29 cellular contexts compared by ENCODE assay signal in the genomic region with DNA sequence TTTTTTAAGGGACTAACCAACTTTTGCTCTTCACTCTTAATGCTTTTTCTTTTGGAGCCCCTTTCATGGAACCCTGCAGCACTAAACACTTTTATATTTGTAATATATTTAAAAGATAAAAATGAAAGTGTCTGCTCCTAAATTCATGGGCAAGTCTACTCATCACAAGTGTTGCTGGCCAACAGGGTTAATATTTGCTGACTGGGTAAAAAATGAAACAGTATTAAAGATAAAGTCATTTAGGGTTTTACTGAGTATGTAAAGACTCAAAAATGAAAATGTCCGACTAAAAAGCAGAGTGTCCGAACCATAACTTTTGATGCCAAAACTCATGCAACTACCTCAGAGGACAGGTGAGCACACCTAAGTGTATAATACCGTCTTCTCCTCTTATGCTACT. TPM values are rescaled to one million over a fixed set of nuclear protein-coding genes. Genes with fewer than 3 reads are reported as not detected.
DNase-seq lines count a peak whose midpoint lies in the region; ATAC-seq, FAIRE-seq and TF ChIP-seq lines count a peak whose summit lies in the region.
"Had no signal": no experiment of that assay in that cellular context is flagged by ENCODE, and none has a peak within 500 bp of the region (broad histone marks: within the 10 kb centered on the region; RNA-seq: fewer than 3 reads in every experiment).

No MANE protein-coding gene starts in this region.

- H2AFZ ChIP-seq in HepG2 (ENCODE audit: low read length) (no peak overlapping the region), K562 (ENCODE audit: low read depth, low read length) (no peak overlapping the region)

- TF ChIP-seq POLR2A in HepG2 (IDR thresholded peaks at IDR 0.05; ENCODE audit: insufficient read depth in 1 of 2, low read depth in 2 of 2, low read length in 2 of 2), result no peak
- no peak for TF ChIP-seq POLR2A in right lobe of liver (IDR thresholded peaks at IDR 0.05)
- no peak for TF ChIP-seq POLR2A in K562 (conservative IDR thresholded peaks at IDR 0.05)

- intact Hi-C loops in HepG2 (cut with micrococcal nuclease; ENCODE audit: unreplicated experiment) (no loop called here), right lobe of liver (cut with DNase I) (no loop called here), K562 (cut with micrococcal nuclease) (no loop called here)

- BruUV-seq in HepG2 (replicated peaks; lab: Mats Ljungman, UMichigan) (no TSS peak), K562 (replicated peaks; lab: Mats Ljungman, UMichigan) (no TSS peak)

- H3K36me3 ChIP-seq in HepG2 (replicated peaks in 1 of 2; ENCODE audit: control insufficient read depth in 1 of 2, insufficient read depth in 2 of 2, low read length in 2 of 2) (no peaks in the 10 kb centered on the region), right lobe of liver (no peaks in the 10 kb centered on the region), K562 (ENCODE audit: control insufficient read depth, insufficient read depth, low read length) (no peaks in the 10 kb centered on the region)
- H3K36me3 ChIP-seq: BE2C, BLaER1 had no signal

- DNase-seq in HepG2 (ENCODE audit: low spot score) (no peak), right lobe of liver (no peak), K562 (ENCODE audit: extremely low read depth in 1 of 4, low spot score in 3 of 4) (no peak), iPS-NIHi7 (ENCODE audit: extremely low spot score) (no peak)
- DNase-seq: ACHN; BE2C; C1 segment of cervical spinal cord; CD4-positive, alpha-beta memory T cell; CD4-positive, CD25-positive, alpha-beta regulatory T cell; CD8-positive, alpha-beta memory T cell; COR-L47; DMS 273 treated with DMSO at 0.1 percent for 48 hours; DMS153; DMS53; DMS79; DND-41; EL; GDM1 had no signal

- no peak for TF ChIP-seq RAD21 in HepG2 (CRISPR knock-in tag; IDR thresholded peaks at IDR 0.05)
- TF ChIP-seq RAD21 in K562 (CRISPR knock-in tag; conservative IDR thresholded peaks at IDR 0.05 in 1 of 2, IDR thresholded peaks at IDR 0.05 in 1 of 2), result no peak

- no peak for TF ChIP-seq CTCF in HepG2 (CRISPR knock-in tag; IDR thresholded peaks at IDR 0.05)
- no peak for TF ChIP-seq CTCF in right lobe of liver (IDR thresholded peaks at IDR 0.05)
- no peak for TF ChIP-seq CTCF in K562 (IDR thresholded peaks at IDR 0.05 in 2 of 3, conservative IDR thresholded peaks at IDR 0.05 in 1 of 3; ENCODE audit: insufficient read depth in 2 of 3, low read depth in 1 of 3, low read length in 3 of 3)

- H3K9ac ChIP-seq in HepG2 (ENCODE audit: insufficient read depth, low read depth, low read length), result no peak overlapping the region
- no peak overlapping the region for H3K9ac ChIP-seq in K562 (ENCODE audit: insufficient read depth in 1 of 2, low read depth in 2 of 2, low read length in 2 of 2)
- H3K9ac ChIP-seq: BLaER1 had no signal

- H4K20me1 ChIP-seq in HepG2 (ENCODE audit: insufficient read depth, low read length) (no peaks in the 10 kb centered on the region), K562 (replicated peaks; ENCODE audit: control insufficient read depth, insufficient read depth, low read length) (no peaks in the 10 kb centered on the region)
- H4K20me1 ChIP-seq: BLaER1 had no signal

- H3K27ac ChIP-seq in HepG2 (ENCODE audit: extremely low read length, insufficient read depth, low read length) (no peak overlapping the region), right lobe of liver (no peak overlapping the region), K562 (ENCODE audit: extremely low read depth, low read depth, low read length) (no peak overlapping the region)
- H3K27ac ChIP-seq: 22Rv1, BLaER1 had no signal

- POLR2A ChIA-PET in HepG2 (lab: Yijun Ruan, JAX) (no interaction called here), K562 (lab: Yijun Ruan, JAX) (no interaction called here)

- WGBS in HepG2 (ENCODE audit: low lambda C conversion rate), result 18% methylated on average over 3 of the region's 3 CpGs
- 62% methylated on average over 3 of the region's 3 CpGs for WGBS in right lobe of liver (ENCODE audit: insufficient coverage, low coverage, low lambda C conversion rate, missing lambda C conversion rate)
- 0% methylated on average over 3 of the region's 3 CpGs for WGBS in K562 (ENCODE audit: insufficient coverage, low coverage, missing lambda C conversion rate)

- H3K4me2 ChIP-seq in HepG2 (ENCODE audit: low read depth, low read length) (no peak overlapping the region), K562 (ENCODE audit: insufficient read depth, low read length) (no peak overlapping the region)
- H3K4me2 ChIP-seq: BLaER1 had no signal

- in situ Hi-C loops in HepG2 (cut with HindIII; ENCODE audit: extremely low pct_ligation_motif_present, low pct_unique_long_range_greater_than_20kb) (no loop called here), K562 (cut with MboI) (no loop called here)

- CTCF ChIA-PET in HepG2 (lab: Yijun Ruan, JAX; ENCODE audit: low intra/inter-chr PET ratio, low total read pairs) (no interaction called here), K562 (lab: Yijun Ruan, JAX; ENCODE audit: low intra/inter-chr PET ratio) (no interaction called here)

- TF ChIP-seq EP300 in HepG2 (IDR thresholded peaks at IDR 0.05; ENCODE audit: low read depth in 2 of 2, low read length in 2 of 2) (no peak), HepG2 (CRISPR knock-in tag; IDR thresholded peaks at IDR 0.05; ENCODE audit: borderline replicate concordance) (no peak), K562 (IDR thresholded peaks at IDR 0.05; ENCODE audit: low read length) (no peak)

- H3K4me3 ChIP-seq in HepG2 (replicated peaks in 1 of 3; ENCODE audit: insufficient read depth in 1 of 3, low read depth in 2 of 3, low read length in 3 of 3) (no peak overlapping the region), right lobe of liver (no peak overlapping the region), K562 (no peak overlapping the region)
- H3K4me3 ChIP-seq: BLaER1, GM12878 had no signal

- no peak for FAIRE-seq in HepG2 (lab: Jason Lieb, UNC)
- FAIRE-seq in K562 (lab: Jason Lieb, UNC), result no peak
- FAIRE-seq: GM12878, GM12892, GM18507 had no signal

- H3K9me1 ChIP-seq in K562 (ENCODE audit: control insufficient read depth, insufficient read depth, low read length), result no peaks in the 10 kb centered on the region

- H3K9me3 ChIP-seq in HepG2 (ENCODE audit: low read length) (peaks cover 10% of the 10 kb centered on the region), right lobe of liver (no peaks in the 10 kb centered on the region), K562 (replicated peaks; ENCODE audit: control insufficient read depth, insufficient read depth, low read depth, low read length) (peaks cover 3% of the 10 kb centered on the region; the same call in 1 of the 2 replicates)
- H3K9me3 ChIP-seq: BE2C had no signal

- H3K79me2 ChIP-seq in HepG2 (ENCODE audit: insufficient read depth, low read length) (no peaks in the 10 kb centered on the region), K562 (ENCODE audit: control insufficient read depth, insufficient read depth, low read length) (no peaks in the 10 kb centered on the region)

- no peaks in the 10 kb centered on the region for H3K4me1 ChIP-seq in HepG2 (ENCODE audit: insufficient read depth, low read length)
- H3K4me1 ChIP-seq in right lobe of liver, result no peaks in the 10 kb centered on the region
- H3K4me1 ChIP-seq in K562 (replicated peaks in 1 of 2; ENCODE audit: control insufficient read depth in 2 of 2, insufficient read depth in 2 of 2, low read length in 2 of 2), result no peaks in the 10 kb centered on the region
- H3K4me1 ChIP-seq: BE2C, BLaER1 had no signal

- H3K27me3 ChIP-seq in HepG2 (ENCODE audit: control insufficient read depth in 1 of 2, insufficient read depth in 2 of 2, low read length in 2 of 2), result no peaks in the 10 kb centered on the region; a peak in 1 of 5 replicates
- no peaks in the 10 kb centered on the region for H3K27me3 ChIP-seq in right lobe of liver
- no peaks in the 10 kb centered on the region for H3K27me3 ChIP-seq in K562 (ENCODE audit: control insufficient read depth in 2 of 2, insufficient read depth in 2 of 2, low read length in 2 of 2)
- H3K27me3 ChIP-seq: BE2C, BLaER1 had no signal

- ATAC-seq in HepG2 (no peak), right lobe of liver (no peak), K562 (no peak), GM21515 (IDR thresholded peaks at IDR 0.05; ENCODE audit: unreplicated experiment) (no peak)
- ATAC-seq: GM12878 had no signal

RNA-seq across cellular contexts. Expression of gene MOBP, which starts 54.0 kb away (rescaled TPM):
- total RNA-seq in HepG2 (2016; rRNA removed; fragmentation: Illumina TruSeq; extraction: Trizol) (not detected in 2 replicates), right lobe of liver (not detected), K562 (2014; rRNA removed) (not detected in 2 replicates), K562 (2014; rRNA removed; fragmentation: Illumina TruSeq; extraction: Trizol) (0.06 and 0.11 TPM in 2 replicates), K562 (2015; rRNA removed; fragmentation: Illumina TruSeq; extraction: Trizol) (0.04 TPM in 1 of 2 replicates, not detected in the other), K562 (2021) (0.13 and 0.33 TPM in 2 replicates)
- total RNA-seq in HepG2 (2016; cell fraction: cytosol; rRNA removed; fragmentation: Illumina TruSeq; extraction: Trizol; ENCODE audit: low read depth), result not detected in 2 replicates
- total RNA-seq in HepG2 (2016; cell fraction: insoluble cytoplasmic fraction; rRNA removed; fragmentation: Illumina TruSeq; extraction: Trizol), result not detected in 2 replicates
- not detected in 2 replicates for total RNA-seq in HepG2 (2016; cell fraction: membrane; rRNA removed; fragmentation: Illumina TruSeq; extraction: Trizol)
- not detected in 2 replicates for total RNA-seq in HepG2 (2016; cell fraction: nucleus; rRNA removed; fragmentation: Illumina TruSeq; extraction: Trizol)
- polyA plus RNA-seq in HepG2 (2011; rRNA removed) (not detected in 2 replicates), K562 (2011; rRNA removed) (0.04 TPM in 1 of 2 replicates, not detected in the other), K562 (2014; fragmentation: Illumina TruSeq; extraction: Trizol) (0.09 and 0.15 TPM in 2 replicates), K562 (2014; fragmentation: Nextera tagmentation; extraction: Ambion mirVana) (under 1 TPM in 1 of 2 experiments, not detected in 1; 0.10 TPM), K562 (2014; rRNA removed) (0.25 TPM in 1 of 2 replicates, not detected in the other)
- 0.01 TPM in 1 of 2 replicates, not detected in the other for polyA plus RNA-seq in HepG2 (2011; cell fraction: cytosol; rRNA removed)
- not detected in 2 replicates for polyA plus RNA-seq in HepG2 (2011; cell fraction: nucleus; rRNA removed)
- not detected in 2 replicates for polyA plus RNA-seq in HepG2 (2012)
- polyA plus RNA-seq in HepG2 (2016; cell fraction: cytosol; fragmentation: Illumina TruSeq; extraction: Trizol; ENCODE audit: low read depth), result not detected in 2 replicates
- polyA plus RNA-seq in HepG2 (2016; cell fraction: insoluble cytoplasmic fraction; fragmentation: Illumina TruSeq; extraction: Trizol; ENCODE audit: low read depth), result not detected in 2 replicates
- polyA plus RNA-seq in HepG2 (2016; cell fraction: membrane; fragmentation: Illumina TruSeq; extraction: Trizol; ENCODE audit: low read depth), result not detected in 2 replicates
- polyA plus RNA-seq in HepG2 (2016; cell fraction: nucleus; fragmentation: Illumina TruSeq; extraction: Trizol; ENCODE audit: insufficient read depth, low read depth), result not detected in 2 replicates
- polyA minus RNA-seq in HepG2 (2011; rRNA and poly(A)+ RNA removed; ENCODE audit: low replicate concordance), result not detected in 2 replicates
- not detected in 2 replicates for polyA minus RNA-seq in HepG2 (2011; cell fraction: cytosol; rRNA and poly(A)+ RNA removed)
- not detected in 2 replicates for polyA minus RNA-seq in HepG2 (2011; cell fraction: nucleus; rRNA and poly(A)+ RNA removed)
- total RNA-seq in K562 (2011; cell fraction: chromatin; rRNA removed; ENCODE audit: low replicate concordance), result not detected in 2 replicates
- not detected in 2 replicates for total RNA-seq in K562 (2011; cell fraction: nucleolus; rRNA removed)
- total RNA-seq in K562 (2011; cell fraction: nucleoplasm; rRNA removed), result not detected in 2 replicates
- 0.01 TPM in 1 of 2 replicates, not detected in the other for polyA plus RNA-seq in K562 (2011; cell fraction: cytosol; rRNA removed)
- 0.04 TPM in 2 replicates for polyA plus RNA-seq in K562 (2011; cell fraction: nucleus; rRNA removed)
- 0.05 and 0.25 TPM in 2 replicates for polyA plus RNA-seq in K562 (2012)
- polyA minus RNA-seq in K562 (2011; rRNA and poly(A)+ RNA removed), result 0.12 TPM in 1 of 2 replicates, not detected in the other
- polyA minus RNA-seq in K562 (2011; cell fraction: cytosol; rRNA and poly(A)+ RNA removed), result not detected in 2 replicates
- under 0.01 and 0.11 TPM in 2 replicates for polyA minus RNA-seq in K562 (2011; cell fraction: nucleus; rRNA and poly(A)+ RNA removed)
- total RNA-seq: A172; CD4-positive, alpha-beta memory T cell; CD4-positive, CD25-positive, alpha-beta regulatory T cell; CD8-positive, alpha-beta memory T cell; Daoy; G401 had no signal
- polyA plus RNA-seq: AG04450; CD14-positive monocyte; CD4-positive, alpha-beta memory T cell; CD4-positive, CD25-positive, alpha-beta regulatory T cell; CD8-positive, alpha-beta memory T cell had no signal

Comparison
In these comparisons a context has a peak if more than half of its experiments do, and no peak if none do; other contexts are left out.
1. Of the 241 proteins assayed by ChIP-seq in both HepG2 and K562: peak only in HepG2: none; only in K562: MAFG; in both: MAFF and MAFK; in neither: 238.